Comparison of ENCODE assay signal across 27 cellular contexts in the genomic region with DNA sequence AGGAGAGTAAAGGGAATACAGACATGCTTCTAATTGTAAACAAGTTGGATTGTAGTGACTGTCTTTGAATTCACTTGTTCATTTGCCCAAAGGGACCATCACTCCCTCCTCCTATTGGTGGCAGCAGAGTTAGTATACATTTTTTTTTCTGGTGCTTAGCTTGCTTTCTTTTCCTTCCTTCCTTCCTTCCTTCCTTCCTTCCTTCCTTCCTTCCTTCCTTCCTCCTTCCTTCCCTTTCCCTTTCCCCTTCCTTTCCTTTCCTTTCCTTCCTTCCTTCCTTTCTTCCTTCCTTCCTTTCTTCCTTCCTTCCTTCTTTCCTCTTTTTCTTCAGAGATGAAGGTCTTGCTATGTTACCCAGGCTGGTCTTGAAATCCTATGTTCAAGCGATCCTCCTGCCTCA.
"Had no signal": no experiment of that assay in that cellular context is flagged by ENCODE, and none has a peak within 500 bp of the region (broad histone marks: within the 10 kb centered on the region; RNA-seq: fewer than 3 reads in every experiment).

No MANE protein-coding gene starts in this region.

- H3K27me3 ChIP-seq: right atrium auricular region, right lobe of liver, testis, thyroid gland, transverse colon, upper lobe of left lung, vagina had no signal

- H3K4me1 Mint-ChIP-seq: immature natural killer cell; stimulated activated naive B cell treated with anti-CD40 and anti-IgM and Interleukin-4, amounts not matched to agents 10 μg/mL and 1 μg/mL and 100 μg/mL, for 72 hours had no signal

- H3K36me3 Mint-ChIP-seq: immature natural killer cell; stimulated activated naive B cell treated with anti-CD40 and anti-IgM and Interleukin-4, amounts not matched to agents 10 μg/mL and 1 μg/mL and 100 μg/mL, for 72 hours had no signal

- H3K4me2 ChIP-seq: smooth muscle cell had no signal

- DNase-seq: hypothalamus; immature natural killer cell; kidney; left colon; left lung; lower lobe of right lung; mammary epithelial cell; mesenchymal stem cell; naive thymus-derived CD8-positive, alpha-beta T cell; nucleus accumbens; right lobe of liver; stimulated activated CD4-positive, alpha-beta T cell treated with anti-CD3 and anti-CD28 coated beads, Interleukin-1b, Interleukin-23, amount 100 ng/mL, for 48 hours; stimulated activated CD4-positive, alpha-beta T cell treated with anti-CD3 and anti-CD28 coated beads, Interleukin-2, amount 100 ng/mL, for 48 hours; stimulated activated naive B cell treated with anti-CD40 and anti-IgM and Interleukin-4, amounts not matched to agents 10 μg/mL and 1 μg/mL and 100 μg/mL, for 72 hours; stimulated activated naive CD8-positive, alpha-beta T cell treated with anti-CD3 and anti-CD28 coated beads, Interleukin-15, Interleukin-2, amounts not matched to agents 100 U/mL and 50 U/mL, for 24 hours; stomach; testis; transverse colon; upper lobe of left lung had no signal

- H3K9me3 ChIP-seq: left lung, lower lobe of right lung, right lobe of liver, testis, thyroid gland, transverse colon had no signal

- H3K4me3 ChIP-seq: left lung, lower lobe of right lung, right atrium auricular region, right lobe of liver, smooth muscle cell, stomach, testis, thyroid gland, transverse colon, upper lobe of left lung, vagina had no signal

- H3K27me3 Mint-ChIP-seq: naive thymus-derived CD8-positive, alpha-beta T cell; progenitor cell of endocrine pancreas had no signal

- H3K27ac ChIP-seq: left lung, lower lobe of right lung, right atrium auricular region, right lobe of liver, stomach, testis, thyroid gland, transverse colon, upper lobe of left lung, vagina had no signal

- H3K4me3 Mint-ChIP-seq: immature natural killer cell; naive thymus-derived CD8-positive, alpha-beta T cell; nephron; neural crest cell; stimulated activated naive B cell treated with anti-CD40 and anti-IgM and Interleukin-4, amounts not matched to agents 10 μg/mL and 1 μg/mL and 100 μg/mL, for 72 hours had no signal

- ATAC-seq: left colon; left lung; lower lobe of right lung; naive thymus-derived CD8-positive, alpha-beta T cell; right lobe of liver; stimulated activated naive B cell treated with anti-CD40 and anti-IgM and Interleukin-4, amounts not matched to agents 10 μg/mL and 1 μg/mL and 100 μg/mL, for 72 hours; stimulated activated naive CD8-positive, alpha-beta T cell treated with anti-CD3 and anti-CD28 coated beads, Interleukin-15, Interleukin-2, amounts not matched to agents 100 U/mL and 50 U/mL, for 24 hours had no signal

- H3K79me2 ChIP-seq: parathyroid adenoma had no signal

- H3K36me3 ChIP-seq: left lung, lower lobe of right lung, right atrium auricular region, right lobe of liver, stomach, thyroid gland, transverse colon, upper lobe of left lung, vagina had no signal

- H2AFZ ChIP-seq: parathyroid adenoma had no signal

- H3K9ac ChIP-seq: parathyroid adenoma had no signal

- H3K4me1 ChIP-seq: left lung, lower lobe of right lung, right atrium auricular region, right lobe of liver, stomach, testis, thyroid gland, transverse colon, upper lobe of left lung, vagina had no signal

- H3K27ac Mint-ChIP-seq: immature natural killer cell; nephron; progenitor cell of endocrine pancreas; stimulated activated naive B cell treated with anti-CD40 and anti-IgM and Interleukin-4, amounts not matched to agents 10 μg/mL and 1 μg/mL and 100 μg/mL, for 72 hours had no signal
